Comparison of ENCODE assay signal across 8 cellular contexts in the genomic region with DNA sequence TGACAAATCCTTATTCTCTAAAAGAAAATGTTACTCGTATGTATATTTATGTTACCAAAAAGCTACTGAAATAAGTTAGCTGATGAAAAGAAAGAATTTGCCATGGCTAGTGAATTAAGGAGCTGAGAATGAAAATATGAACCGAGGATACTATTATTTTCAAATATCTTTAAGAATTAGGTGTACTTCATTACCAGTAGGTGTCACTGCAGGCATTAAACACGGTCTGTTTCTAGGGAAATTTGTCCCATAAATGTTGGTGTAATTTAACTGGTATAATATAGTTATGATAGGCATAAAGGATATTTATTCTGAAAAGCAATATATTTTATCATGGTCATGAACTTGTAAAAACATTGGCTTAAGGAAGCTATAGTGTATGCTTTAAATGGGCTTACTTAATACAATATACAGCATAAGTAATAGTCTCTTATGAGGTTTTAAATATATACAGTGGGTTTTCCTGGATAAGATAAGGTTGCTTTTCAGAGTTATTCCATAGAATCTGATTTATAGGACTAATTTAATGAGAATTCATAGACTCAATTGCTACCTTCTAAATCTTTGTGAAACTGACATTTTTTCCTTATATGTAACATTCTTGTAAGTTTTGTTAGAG.
DNase-seq lines count a peak whose midpoint lies in the region; ATAC-seq and TF ChIP-seq lines count a peak whose summit lies in the region.

No MANE protein-coding gene starts in this region.

- TF ChIP-seq POLR2A in gastrocnemius medialis (IDR thresholded peaks at IDR 0.05) = no peak

- TF ChIP-seq CTCF in DND-41 (IDR thresholded peaks at IDR 0.05; ENCODE audit: borderline replicate concordance, extremely low read depth, low read length, poor library complexity, severe bottlenecking) (peak; percentile 54), gastrocnemius medialis (IDR thresholded peaks at IDR 0.05 in 4 of 5, conservative IDR thresholded peaks at IDR 0.05 in 1 of 5) (peak; percentile 28 to 68 (median 52))

- no peaks in the 10 kb centered on the region for H4K20me1 ChIP-seq in DND-41 (ENCODE audit: insufficient read depth, low read length)

- intact Hi-C loops in gastrocnemius medialis (cut with DNase I; ENCODE audit: low total_unique reads) = loop anchor here (1.0 to 5.0 kb wide), 2 partner anchors 1001 to 1050 kb away; no protein-coding TSS in a partner anchor

- no peak overlapping the region for H2AFZ ChIP-seq in DND-41 (ENCODE audit: low read depth, low read length)

- no peak for DNase-seq in DND-41
- peak; percentile 50 for DNase-seq in M059J (ENCODE audit: low read depth)
- peak; percentile 55 for DNase-seq in globus pallidus (ENCODE audit: low spot score)
- DNase-seq in gastrocnemius medialis = no peak
- DNase-seq in cerebellar nuclear complex (lab: John Stamatoyannopoulos, UW) = no peak
- DNase-seq in stimulated activated CD4-positive, alpha-beta T cell treated with anti-CD3 and anti-CD28 coated beads, Interleukin-2, amount 100 ng/mL, for 24 hours = no peak

- ATAC-seq in DND-41 (ENCODE audit: insufficient read depth, low read depth) (no peak), SK-N-SH treated with all-trans-retinoic acid at 6 μM for 48 hours (peak; percentile 84), gastrocnemius medialis (peak in 1 of 2 donors; percentile 41), GM21529 (IDR thresholded peaks at IDR 0.05; ENCODE audit: unreplicated experiment) (no peak)

- H3K36me3 ChIP-seq in DND-41 (ENCODE audit: insufficient read depth, low read length) (no peaks in the 10 kb centered on the region), gastrocnemius medialis (no peaks in the 10 kb centered on the region)

- H3K9ac ChIP-seq in DND-41 (ENCODE audit: low read depth, low read length) = no peak overlapping the region

- H3K27me3 ChIP-seq in DND-41 (ENCODE audit: insufficient read depth, low read length, poor library complexity) (no peaks in the 10 kb centered on the region), gastrocnemius medialis (no peaks in the 10 kb centered on the region)

- no peaks in the 10 kb centered on the region for H3K4me1 ChIP-seq in DND-41 (ENCODE audit: insufficient read depth, low read length)
- no peaks in the 10 kb centered on the region for H3K4me1 ChIP-seq in gastrocnemius medialis

- H3K4me2 ChIP-seq in DND-41 (ENCODE audit: insufficient read depth, low read length) = no peak overlapping the region

- H3K27ac ChIP-seq in DND-41 (ENCODE audit: low read length) = no peak overlapping the region
- H3K27ac ChIP-seq in gastrocnemius medialis = no peak overlapping the region

- H3K9me3 ChIP-seq in DND-41 (ENCODE audit: insufficient read depth, low read length, severe bottlenecking) (no peaks in the 10 kb centered on the region), gastrocnemius medialis (no peaks in the 10 kb centered on the region)

- no peak overlapping the region for H3K4me3 ChIP-seq in DND-41 (ENCODE audit: low read depth in 1 of 2, low read length in 2 of 2)
- no peak overlapping the region for H3K4me3 ChIP-seq in gastrocnemius medialis

- in situ Hi-C loops in gastrocnemius medialis (cut with MboI; ENCODE audit: low sequenced_read_pairs in 4 of 4) = loop anchor here in 2 of 4 donors (10.0 kb wide), 1 partner anchor 1003 kb away; no protein-coding TSS in a partner anchor

- H3K79me2 ChIP-seq in DND-41 (ENCODE audit: insufficient read depth, low read length) = no peaks in the 10 kb centered on the region

TF ChIP-seq in SK-N-SH treated with all-trans-retinoic acid at 6 μM for 48 hours, 23 proteins besides CTCF, POLR2A, EP300 and RAD21:
- TF ChIP-seq, protein P1, sequence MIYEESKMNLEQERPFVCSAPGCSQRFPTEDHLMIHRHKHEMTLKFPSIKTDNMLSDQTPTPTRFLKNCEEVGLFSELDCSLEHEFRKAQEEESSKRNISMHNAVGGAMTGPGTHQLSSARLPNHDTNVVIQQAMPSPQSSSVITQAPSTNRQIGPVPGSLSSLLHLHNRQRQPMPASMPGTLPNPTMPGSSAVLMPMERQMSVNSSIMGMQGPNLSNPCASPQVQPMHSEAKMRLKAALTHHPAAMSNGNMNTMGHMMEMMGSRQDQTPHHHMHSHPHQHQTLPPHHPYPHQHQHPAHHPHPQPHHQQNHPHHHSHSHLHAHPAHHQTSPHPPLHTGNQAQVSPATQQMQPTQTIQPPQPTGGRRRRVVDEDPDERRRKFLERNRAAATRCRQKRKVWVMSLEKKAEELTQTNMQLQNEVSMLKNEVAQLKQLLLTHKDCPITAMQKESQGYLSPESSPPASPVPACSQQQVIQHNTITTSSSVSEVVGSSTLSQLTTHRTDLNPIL (CRISPR knock-in tag; IDR thresholded peaks at IDR 0.05; ENCODE audit: low read depth) = no peak
- TF ChIP-seq ZNF8 (CRISPR knock-in tag; IDR thresholded peaks at IDR 0.05) (0 out of 2 replicates have a peak, but pooled peaks have one; percentile 7), TOX (CRISPR knock-in tag; IDR thresholded peaks at IDR 0.05; ENCODE audit: borderline replicate concordance) (no peak), ZC3H10 (CRISPR knock-in tag; IDR thresholded peaks at IDR 0.05) (no peak)
- TF ChIP-seq, protein P2, sequence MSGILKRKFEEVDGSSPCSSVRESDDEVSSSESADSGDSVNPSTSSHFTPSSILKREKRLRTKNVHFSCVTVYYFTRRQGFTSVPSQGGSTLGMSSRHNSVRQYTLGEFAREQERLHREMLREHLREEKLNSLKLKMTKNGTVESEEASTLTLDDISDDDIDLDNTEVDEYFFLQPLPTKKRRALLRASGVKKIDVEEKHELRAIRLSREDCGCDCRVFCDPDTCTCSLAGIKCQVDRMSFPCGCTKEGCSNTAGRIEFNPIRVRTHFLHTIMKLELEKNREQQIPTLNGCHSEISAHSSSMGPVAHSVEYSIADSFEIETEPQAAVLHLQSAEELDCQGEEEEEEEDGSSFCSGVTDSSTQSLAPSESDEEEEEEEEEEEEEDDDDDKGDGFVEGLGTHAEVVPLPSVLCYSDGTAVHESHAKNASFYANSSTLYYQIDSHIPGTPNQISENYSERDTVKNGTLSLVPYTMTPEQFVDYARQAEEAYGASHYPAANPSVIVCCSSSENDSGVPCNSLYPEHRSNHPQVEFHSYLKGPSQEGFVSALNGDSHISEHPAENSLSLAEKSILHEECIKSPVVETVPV (CRISPR knock-in tag; IDR thresholded peaks at IDR 0.05) = no peak
TF ChIP-seq in SK-N-SH treated with all-trans-retinoic acid at 6 μM for 48 hours: peak in this region for 1.

Comparison
In these comparisons a context has a peak if more than half of its experiments do, and no peak if none do; other contexts are left out.
1. DNase-seq: peak in M059J (single experiment) and globus pallidus (single experiment); none in DND-41 (single experiment), gastrocnemius medialis (0 of 2), cerebellar nuclear complex (0 of 2) and stimulated activated CD4-positive, alpha-beta T cell treated with anti-CD3 and anti-CD28 coated beads, Interleukin-2, amount 100 ng/mL, for 24 hours (0 of 2).